ENCODE assay signal across 10 cellular contexts in genomic region chr5:143153332-143154119, GRCh38.
DNase-seq lines count a peak whose midpoint lies in the region; ATAC-seq and TF ChIP-seq lines count a peak whose summit lies in the region.
"Had no signal": no experiment of that assay in that cellular context is flagged by ENCODE, and none has a peak within 500 bp of the region (broad histone marks: within the 10 kb centered on the region; RNA-seq: fewer than 3 reads in every experiment).

No MANE protein-coding gene starts in this region.

- H3K27me3 ChIP-seq in SJSA1 (replicated peaks) (no peaks in the 10 kb centered on the region), psoas muscle (ENCODE audit: insufficient read depth in 3 of 3, low read length in 2 of 3) (no peaks in the 10 kb centered on the region)

- peaks cover 11% of the 10 kb centered on the region for H3K36me3 Mint-ChIP-seq in activated CD4-positive, alpha-beta T cell treated with anti-CD3 and anti-CD28 coated beads, Interleukin-2, amount 10 ng/mL, durations not matched to agents 7 days and 5 days (ENCODE audit: low read depth)

- H3K27me3 Mint-ChIP-seq in activated CD4-positive, alpha-beta T cell treated with anti-CD3 and anti-CD28 coated beads, Interleukin-2, amount 10 ng/mL, durations not matched to agents 7 days and 5 days, result no peaks in the 10 kb centered on the region
- H3K27me3 Mint-ChIP-seq: CD4-positive, alpha-beta T cell had no signal

- peak in 3 of 4 donors; percentile 49 to 71 (median 55) for ATAC-seq in psoas muscle
- ATAC-seq in HG03469 (IDR thresholded peaks at IDR 0.05; ENCODE audit: unreplicated experiment), result no peak
- no peak for ATAC-seq in GM21737 (IDR thresholded peaks at IDR 0.05; ENCODE audit: unreplicated experiment)

- H3K9me3 ChIP-seq in SJSA1 (replicated peaks) (no peaks in the 10 kb centered on the region), psoas muscle (no peaks in the 10 kb centered on the region)

- POLR2A ChIA-PET in activated CD4-positive, alpha-beta T cell treated with anti-CD3 and anti-CD28 coated beads, Interleukin-2, amount 10 ng/mL, durations not matched to agents 7 days and 5 days (lab: Charles Lee), result no interaction called here

- WGBS in psoas muscle, 3 donors, result 16 to 22% (median 17%) methylated on average over 7 of the region's 7 CpGs

- peak; percentile 71 for DNase-seq in AG20443 (ENCODE audit: low spot score)
- peak; percentile 77 to 86 for DNase-seq in SJSA1 (ENCODE audit: low read depth in 1 of 2, low spot score in 2 of 2)
- peak; percentile 74 to 83 for DNase-seq in foreskin fibroblast
- peak; percentile 74 to 86 for DNase-seq in psoas muscle
- DNase-seq in activated CD4-positive, alpha-beta T cell treated with anti-CD3 and anti-CD28 coated beads, Interleukin-2, amount 10 ng/mL, durations not matched to agents 7 days and 5 days, result no peak
- DNase-seq in GDM1 (lab: John Stamatoyannopoulos, UW), result no peak
- DNase-seq: activated gamma-delta T cell treated with Interleukin-2 at 50 U/mL for 16 hours; CD4-positive, alpha-beta T cell had no signal

- CTCF ChIA-PET in activated CD4-positive, alpha-beta T cell treated with anti-CD3 and anti-CD28 coated beads, Interleukin-2, amount 10 ng/mL, durations not matched to agents 7 days and 5 days (lab: Charles Lee), result no interaction called here

- H3K4me1 ChIP-seq in SJSA1 (replicated peaks) (peaks cover 48% of the 10 kb centered on the region), psoas muscle (peaks cover 30% of the 10 kb centered on the region)

- H3K27ac ChIP-seq in SJSA1 (peak overlapping the region; percentile 95), psoas muscle (peak overlapping the region; percentile 56)

- intact Hi-C loops in psoas muscle (cut with DNase I), result no loop called here

- no peaks in the 10 kb centered on the region for H3K9me3 Mint-ChIP-seq in activated CD4-positive, alpha-beta T cell treated with anti-CD3 and anti-CD28 coated beads, Interleukin-2, amount 10 ng/mL, durations not matched to agents 7 days and 5 days
- H3K9me3 Mint-ChIP-seq: CD4-positive, alpha-beta T cell had no signal

- TF ChIP-seq CTCF in foreskin fibroblast (IDR thresholded peaks at IDR 0.05; ENCODE audit: low read depth, low read length), result no peak
- no peak for TF ChIP-seq CTCF in psoas muscle (IDR thresholded peaks at IDR 0.05)

- no peaks in the 10 kb centered on the region for H3K4me1 Mint-ChIP-seq in activated CD4-positive, alpha-beta T cell treated with anti-CD3 and anti-CD28 coated beads, Interleukin-2, amount 10 ng/mL, durations not matched to agents 7 days and 5 days

- no peak overlapping the region for H3K4me3 Mint-ChIP-seq in activated CD4-positive, alpha-beta T cell treated with anti-CD3 and anti-CD28 coated beads, Interleukin-2, amount 10 ng/mL, durations not matched to agents 7 days and 5 days
- H3K4me3 Mint-ChIP-seq: CD4-positive, alpha-beta T cell had no signal

- 0 out of 2 replicates have a peak, but pooled peaks cover 2% of the 10 kb centered on the region for H3K36me3 ChIP-seq in SJSA1
- peaks cover 0 to 15% of the 10 kb centered on the region in 2 donors for H3K36me3 ChIP-seq in psoas muscle (ENCODE audit: insufficient read depth in 1 of 2, low read depth in 1 of 2)

- no peak overlapping the region for H3K27ac Mint-ChIP-seq in activated CD4-positive, alpha-beta T cell treated with anti-CD3 and anti-CD28 coated beads, Interleukin-2, amount 10 ng/mL, durations not matched to agents 7 days and 5 days
- H3K27ac Mint-ChIP-seq: CD4-positive, alpha-beta T cell had no signal

- no peak overlapping the region for H3K4me3 ChIP-seq in SJSA1
- no peak overlapping the region for H3K4me3 ChIP-seq in foreskin fibroblast (ENCODE audit: low read depth in 1 of 2, low read length in 2 of 2)
- no peak overlapping the region for H3K4me3 ChIP-seq in psoas muscle

Comparison
In these comparisons a context has a peak if more than half of its experiments do, and no peak if none do; other contexts are left out.
1. DNase-seq: peak in AG20443 (single experiment), SJSA1 (2 of 2), foreskin fibroblast (2 of 2) and psoas muscle (2 of 2); none in activated CD4-positive, alpha-beta T cell treated with anti-CD3 and anti-CD28 coated beads, Interleukin-2, amount 10 ng/mL, durations not matched to agents 7 days and 5 days (single experiment) and GDM1 (single experiment).
2. ATAC-seq: peak in psoas muscle (3 of 4); none in HG03469 (single experiment) and GM21737 (single experiment).